ENCODE assay signal across 1 cellular context in the genomic region with DNA sequence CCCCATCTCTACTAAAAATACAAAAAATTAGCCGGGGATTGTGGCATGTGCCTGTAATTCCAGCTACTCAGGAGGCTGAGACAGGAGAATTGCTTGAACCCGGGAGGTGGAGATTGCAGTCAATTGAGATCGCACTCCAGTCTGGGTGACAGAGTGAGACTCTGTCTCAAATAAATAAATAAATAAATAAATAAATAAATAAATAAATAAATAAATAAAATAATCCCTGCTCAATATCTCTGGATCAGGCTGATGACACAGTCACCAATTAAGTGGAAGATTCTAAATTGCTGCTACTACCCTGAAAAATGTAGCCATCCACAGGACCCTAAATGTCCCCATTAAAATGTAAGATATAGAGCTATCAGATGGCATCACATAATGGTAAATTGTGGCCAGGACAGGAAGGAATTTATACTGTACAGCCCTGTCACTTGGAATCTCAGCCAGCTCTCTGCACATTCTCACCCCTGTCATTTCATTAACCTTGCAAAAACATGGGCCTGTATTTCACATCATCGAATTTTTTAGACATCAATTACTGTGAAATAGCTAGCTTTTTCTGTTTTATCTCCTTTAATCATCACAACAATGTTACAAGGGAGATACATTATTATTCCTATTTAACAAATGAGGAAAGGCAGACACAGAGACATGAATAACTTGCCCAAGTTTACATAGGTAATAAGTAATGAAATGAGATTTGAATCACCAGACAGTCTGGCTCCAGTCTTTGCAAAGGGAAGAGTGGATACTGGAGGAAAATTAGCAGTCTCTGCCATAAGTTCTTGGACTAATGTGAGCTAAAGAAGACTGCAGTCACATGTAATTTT.
TF ChIP-seq lines count a peak whose summit lies in the region.

No MANE protein-coding gene starts in this region.

TF ChIP-seq in HEK293, 187 proteins besides CTCF, POLR2A, EP300 and RAD21 (continued from another document):
- TF ChIP-seq, protein P1, sequence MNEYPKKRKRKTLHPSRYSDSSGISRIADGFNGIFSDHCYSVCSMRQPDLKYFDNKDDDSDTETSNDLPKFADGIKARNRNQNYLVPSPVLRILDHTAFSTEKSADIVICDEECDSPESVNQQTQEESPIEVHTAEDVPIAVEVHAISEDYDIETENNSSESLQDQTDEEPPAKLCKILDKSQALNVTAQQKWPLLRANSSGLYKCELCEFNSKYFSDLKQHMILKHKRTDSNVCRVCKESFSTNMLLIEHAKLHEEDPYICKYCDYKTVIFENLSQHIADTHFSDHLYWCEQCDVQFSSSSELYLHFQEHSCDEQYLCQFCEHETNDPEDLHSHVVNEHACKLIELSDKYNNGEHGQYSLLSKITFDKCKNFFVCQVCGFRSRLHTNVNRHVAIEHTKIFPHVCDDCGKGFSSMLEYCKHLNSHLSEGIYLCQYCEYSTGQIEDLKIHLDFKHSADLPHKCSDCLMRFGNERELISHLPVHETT (tag by site-specific recombination; IDR thresholded peaks at IDR 0.05) = 0 out of 2 replicates have a peak, but pooled peaks have one; percentile 20
- TF ChIP-seq ZNF404 (tag by site-specific recombination; IDR thresholded peaks at IDR 0.05) (0 out of 2 replicates have a peak, but pooled peaks have one; percentile 55), ZFP37 (tag by site-specific recombination; IDR thresholded peaks at IDR 0.05) (0 out of 2 replicates have a peak, but pooled peaks have one; percentile 60), ZNF221 (tag by site-specific recombination; IDR thresholded peaks at IDR 0.05; ENCODE audit: borderline replicate concordance) (no peak), ZNF214 (tag by site-specific recombination; IDR thresholded peaks at IDR 0.05; ENCODE audit: borderline replicate concordance) (peak; percentile 45; the same call in 1 of the 2 replicates)
